In genomic region chr3:66438045-66438444, GRCh38 we compare ENCODE assay signal across 1 cellular context.
TF ChIP-seq lines count a peak whose summit lies in the region.

No MANE protein-coding gene starts in this region.

TF ChIP-seq in GM23338, 12 proteins besides CTCF, POLR2A, EP300 and RAD21 (continued from another document):
- TF ChIP-seq ZNF114 (CRISPR knock-in tag; IDR thresholded peaks at IDR 0.05) = no peak
- no peak for TF ChIP-seq ZNF331 (CRISPR knock-in tag; IDR thresholded peaks at IDR 0.05; ENCODE audit: low read depth)
- TF ChIP-seq ETS1 (IDR thresholded peaks at IDR 0.05) = no peak
- TF ChIP-seq EZH2 (IDR thresholded peaks at IDR 0.05; ENCODE audit: low read depth, unreplicated experiment) = no peak
